29 cellular contexts compared by ENCODE assay signal in genomic region chr15:33048255-33048654, GRCh38.
DNase-seq lines count a peak whose midpoint lies in the region; ATAC-seq lines count a peak whose summit lies in the region.
"Had no signal": no experiment of that assay in that cellular context is flagged by ENCODE, and none has a peak within 500 bp of the region (broad histone marks: within the 10 kb centered on the region; RNA-seq: fewer than 3 reads in every experiment).

No MANE protein-coding gene starts in this region.

- H2AFZ ChIP-seq in neuronal stem cell (ENCODE audit: low read length), result no peak overlapping the region

- no peak overlapping the region for H2BK15ac ChIP-seq in neuronal stem cell (ENCODE audit: low read length)

- H2BK12ac ChIP-seq in neuronal stem cell (ENCODE audit: low read length), result no peak overlapping the region

- H3K9ac ChIP-seq in neuronal stem cell (ENCODE audit: low read depth, low read length, poor library complexity), result no peak overlapping the region

- H2BK120ac ChIP-seq in neuronal stem cell (ENCODE audit: low read depth, low read length), result no peak overlapping the region

- no peaks in the 10 kb centered on the region for H3K36me3 ChIP-seq in neuronal stem cell (replicated peaks in 1 of 2; ENCODE audit: control insufficient read depth in 2 of 2, insufficient read depth in 2 of 2, low read length in 2 of 2)
- H3K36me3 ChIP-seq: BE2C, breast epithelium, gastrocnemius medialis, SJSA1, thyroid gland, WERI-Rb-1 had no signal

- H4K91ac ChIP-seq in neuronal stem cell (ENCODE audit: low read depth, low read length, poor library complexity), result no peak overlapping the region

- ATAC-seq in GM18498 (IDR thresholded peaks at IDR 0.05; ENCODE audit: unreplicated experiment) (no peak), HG03378 (IDR thresholded peaks at IDR 0.05; ENCODE audit: unreplicated experiment) (no peak)
- ATAC-seq: activated CD8-positive, alpha-beta T cell treated with anti-CD3 and anti-CD28 coated beads, Interleukin-2, amount 10 ng/mL, durations not matched to agents 7 days and 5 days; activated naive CD4-positive, alpha-beta T cell treated with anti-CD3 and anti-CD28 coated beads, Interleukin-2, amount 50 U/mL, for 72 hours; gastrocnemius medialis; mucosa of descending colon; natural killer cell treated with Interleukin-12 subunit alpha and Interleukin-12 subunit beta and Interleukin-15 and Interleukin-18, amount 100 ng/mL, for 72 hours; T-cell had no signal

- H3K18ac ChIP-seq in neuronal stem cell (ENCODE audit: low read length), result no peak overlapping the region

- no peak overlapping the region for H2BK5ac ChIP-seq in neuronal stem cell (ENCODE audit: low read length)

- H4K8ac ChIP-seq in neuronal stem cell (ENCODE audit: low read depth, low read length), result no peak overlapping the region

- H3K4me3 ChIP-seq in neuronal stem cell (ENCODE audit: low read length in 2 of 2), result no peak overlapping the region
- H3K4me3 ChIP-seq: breast epithelium, gastrocnemius medialis, lung, mucosa of descending colon, Peyer's patch, SJSA1, thyroid gland had no signal

- no peak overlapping the region for H3K4me2 ChIP-seq in neuronal stem cell (ENCODE audit: insufficient read depth, low read length, poor library complexity, severe bottlenecking)

- no peak overlapping the region for H3K23ac ChIP-seq in neuronal stem cell (ENCODE audit: low read depth, low read length, poor library complexity)

- H3K79me1 ChIP-seq in neuronal stem cell (ENCODE audit: low read depth, low read length), result no peaks in the 10 kb centered on the region

- H3K4ac ChIP-seq in neuronal stem cell (ENCODE audit: low read length), result no peak overlapping the region

- no peak overlapping the region for H3K27ac ChIP-seq in neuronal stem cell (replicated peaks; ENCODE audit: low read length)
- H3K27ac ChIP-seq: breast epithelium, gastrocnemius medialis, Peyer's patch, SJSA1, thyroid gland, WERI-Rb-1 had no signal

- no peaks in the 10 kb centered on the region for H3K4me1 ChIP-seq in neuronal stem cell (ENCODE audit: control insufficient read depth in 2 of 2, insufficient read depth in 1 of 2, low read depth in 1 of 2, low read length in 2 of 2)
- H3K4me1 ChIP-seq: BE2C, breast epithelium, gastrocnemius medialis, Peyer's patch, SJSA1 had no signal

- DNase-seq in NCI-H82 (lab: John Stamatoyannopoulos, UW), result peak; percentile 20
- DNase-seq in NCI-H82 treated with DMSO at 0.1 percent for 48 hours (lab: John Stamatoyannopoulos, UW; ENCODE audit: unreplicated experiment), result no peak
- DNase-seq in M059J (ENCODE audit: low read depth), result peak; percentile 44
- DNase-seq in RPMI8226, result peak; percentile 33
- peak; percentile 36 for DNase-seq in neuronal stem cell (ENCODE audit: low spot score)
- DNase-seq in NCI-H1105 treated with DMSO at 0.1 percent for 48 hours (lab: John Stamatoyannopoulos, UW), result no peak
- DNase-seq: activated CD4-positive, alpha-beta T cell treated with anti-CD3 and anti-CD28 coated beads for 4 hours; activated CD8-positive, alpha-beta T cell treated with anti-CD3 and anti-CD28 coated beads, Interleukin-2, amount 10 ng/mL, durations not matched to agents 7 days and 5 days; amygdala; BE2C; DND-41; gastrocnemius medialis; Karpas-422; mucosa of descending colon; NCI-H1048; NCI-H1694; NCI-H524 treated with DMSO at 0.1 percent for 48 hours; Peyer's patch; stimulated activated CD4-positive, alpha-beta T cell treated with anti-CD3 and anti-CD28 coated beads, Interleukin-4, amount 100 ng/mL, for 24 hours; T-cell; thyroid gland; WERI-Rb-1 had no signal

- no CpG with 5 or more reads among the region's 2 CpGs for WGBS in neuronal stem cell (ENCODE audit: extremely low coverage in 2 of 2, insufficient read length in 2 of 2, insufficient replicate concordance in 1 of 2), 2 donors

- no peaks in the 10 kb centered on the region for H3K27me3 ChIP-seq in neuronal stem cell (ENCODE audit: control insufficient read depth in 3 of 3, insufficient read depth in 3 of 3, low read depth in 1 of 3, low read length in 3 of 3)
- H3K27me3 ChIP-seq: BE2C, breast epithelium, gastrocnemius medialis, Peyer's patch, SJSA1, thyroid gland had no signal

- peaks cover 5 to 59% of the 10 kb centered on the region in 2 donors for H3K9me3 ChIP-seq in neuronal stem cell (replicated peaks in 1 of 2; ENCODE audit: control insufficient read depth in 2 of 2, insufficient read depth in 1 of 2, low read depth in 1 of 2, low read length in 2 of 2)
- H3K9me3 ChIP-seq: gastrocnemius medialis, thyroid gland had no signal

- H3K14ac ChIP-seq in neuronal stem cell (ENCODE audit: low read length), result no peak overlapping the region

- no peak overlapping the region for H2AK5ac ChIP-seq in neuronal stem cell (ENCODE audit: low read depth, low read length)

Comparison
In these comparisons a context has a peak if more than half of its experiments do, and no peak if none do; other contexts are left out.
1. DNase-seq: peak in NCI-H82 (single experiment), M059J (single experiment), RPMI8226 (single experiment) and neuronal stem cell (single experiment); none in NCI-H82 treated with DMSO at 0.1 percent for 48 hours (single experiment) and NCI-H1105 treated with DMSO at 0.1 percent for 48 hours (single experiment).